10 cellular contexts compared by ENCODE assay signal in genomic region chr22:41181349-41182241, GRCh38. TPM values are rescaled to one million over a fixed set of nuclear protein-coding genes. Genes with fewer than 3 reads are reported as not detected.
DNase-seq lines count a peak whose midpoint lies in the region; ATAC-seq and TF ChIP-seq lines count a peak whose summit lies in the region.
"Had no signal": no experiment of that assay in that cellular context is flagged by ENCODE, and none has a peak within 500 bp of the region (broad histone marks: within the 10 kb centered on the region; RNA-seq: fewer than 3 reads in every experiment).

No MANE protein-coding gene starts in this region.

- peak overlapping the region; percentile 19 for H3K27ac ChIP-seq in mucosa of rectum (ENCODE audit: low read depth in 2 of 2, low read length in 2 of 2)

- POLR2A ChIA-PET in GM10248 (lab: Yijun Ruan, JAX) = no interaction called here

- H3K4me1 Mint-ChIP-seq in activated CD4-positive, alpha-beta T cell treated with anti-CD3 and anti-CD28 coated beads, Interleukin-2, amount 10 ng/mL, durations not matched to agents 24 days and 14 days = peaks cover 5% of the 10 kb centered on the region

- H3K36me3 Mint-ChIP-seq in activated CD4-positive, alpha-beta T cell treated with anti-CD3 and anti-CD28 coated beads, Interleukin-2, amount 10 ng/mL, durations not matched to agents 24 days and 14 days (ENCODE audit: low read depth) = peaks cover 27% of the 10 kb centered on the region

- H3K27me3 Mint-ChIP-seq in activated CD4-positive, alpha-beta T cell treated with anti-CD3 and anti-CD28 coated beads, Interleukin-2, amount 10 ng/mL, durations not matched to agents 24 days and 14 days = no peaks in the 10 kb centered on the region

- CTCF ChIA-PET in GM10248 (lab: Yijun Ruan, JAX) = interaction anchor here (0.8 to 2.3 kb wide), 7 partner anchors 9 to 258 kb away, joined by 3 to 7 read pairs (median 3); no protein-coding TSS in a partner anchor

- no peak overlapping the region for H3K9ac ChIP-seq in mucosa of rectum (ENCODE audit: low read depth in 1 of 2, low read length in 2 of 2)

- peaks cover 23 to 32% of the 10 kb centered on the region in 2 donors for H3K36me3 ChIP-seq in mucosa of rectum (ENCODE audit: control insufficient read depth in 2 of 2, insufficient read depth in 2 of 2, low read length in 2 of 2)

- no peak overlapping the region for H3K27ac Mint-ChIP-seq in activated CD4-positive, alpha-beta T cell treated with anti-CD3 and anti-CD28 coated beads, Interleukin-2, amount 10 ng/mL, durations not matched to agents 24 days and 14 days

- no peak overlapping the region for H3K4me3 Mint-ChIP-seq in activated CD4-positive, alpha-beta T cell treated with anti-CD3 and anti-CD28 coated beads, Interleukin-2, amount 10 ng/mL, durations not matched to agents 24 days and 14 days

- no peak for ATAC-seq in GM19324 (IDR thresholded peaks at IDR 0.05; ENCODE audit: low FRiP score, unreplicated experiment)

- intact Hi-C loops in activated CD4-positive, alpha-beta T cell treated with anti-CD3 and anti-CD28 coated beads, Interleukin-2, amount 10 ng/mL, durations not matched to agents 24 days and 14 days (cut with micrococcal nuclease) = no loop called here

- H3K9me3 Mint-ChIP-seq in activated CD4-positive, alpha-beta T cell treated with anti-CD3 and anti-CD28 coated beads, Interleukin-2, amount 10 ng/mL, durations not matched to agents 24 days and 14 days = no peaks in the 10 kb centered on the region

- no peak for TF ChIP-seq CTCF in GM10248 (IDR thresholded peaks at IDR 0.05; ENCODE audit: control extremely low read depth, extremely low read depth, low read depth, missing control alignments)

- no peaks in the 10 kb centered on the region for H3K9me3 ChIP-seq in mucosa of rectum (ENCODE audit: control insufficient read depth in 2 of 2, low read length in 2 of 2)

- H3K4me1 ChIP-seq in mucosa of rectum (ENCODE audit: control insufficient read depth in 2 of 2, insufficient read depth in 2 of 2, low read length in 2 of 2) = peaks cover 0 to 4% of the 10 kb centered on the region in 2 donors

- H3K27me3 ChIP-seq in mucosa of rectum (ENCODE audit: control insufficient read depth in 2 of 2, insufficient read depth in 2 of 2, low read length in 2 of 2) = no peaks in the 10 kb centered on the region
- H3K27me3 ChIP-seq: dorsolateral prefrontal cortex had no signal

- H3K4me3 ChIP-seq in mucosa of rectum (ENCODE audit: low read length in 2 of 2) = peak overlapping the region in 1 of 2 donors; percentile 31
- H3K4me3 ChIP-seq: dorsolateral prefrontal cortex, skin epidermis had no signal

- peak; percentile 54 for DNase-seq in DMS153 (lab: John Stamatoyannopoulos, UW)
- peak; percentile 73 for DNase-seq in LoVo (ENCODE audit: low spot score)
- DNase-seq in cerebellar cortex (ENCODE audit: low spot score) = peak; percentile 78
- no peak for DNase-seq in NCI-H69 (lab: John Stamatoyannopoulos, UW)
- no peak for DNase-seq in GM10248 (ENCODE audit: extremely low spot score)
- DNase-seq in activated CD4-positive, alpha-beta T cell treated with anti-CD3 and anti-CD28 coated beads, Interleukin-2, amount 10 ng/mL, durations not matched to agents 24 days and 14 days = no peak

RNA-seq across cellular contexts. Expression of gene L3MBTL2, which starts 23.5 kb away (rescaled TPM):
- total RNA-seq in activated CD4-positive, alpha-beta T cell treated with anti-CD3 and anti-CD28 coated beads, Interleukin-2, amount 10 ng/mL, durations not matched to agents 24 days and 14 days = 53.3 and 55.0 TPM in 2 replicates

RNA-seq across cellular contexts. Expression of gene CHADL, which starts 59.1 kb away (rescaled TPM):
- total RNA-seq in activated CD4-positive, alpha-beta T cell treated with anti-CD3 and anti-CD28 coated beads, Interleukin-2, amount 10 ng/mL, durations not matched to agents 24 days and 14 days = 0.33 and 0.47 TPM in 2 replicates

Comparison
In these comparisons a context has a peak if more than half of its experiments do, and no peak if none do; other contexts are left out.
1. DNase-seq: peak in DMS153 (single experiment), LoVo (single experiment) and cerebellar cortex (single experiment); none in NCI-H69 (single experiment), GM10248 (single experiment) and activated CD4-positive, alpha-beta T cell treated with anti-CD3 and anti-CD28 coated beads, Interleukin-2, amount 10 ng/mL, durations not matched to agents 24 days and 14 days (single experiment).